ENCODE assay signal across 24 cellular contexts in the genomic region with DNA sequence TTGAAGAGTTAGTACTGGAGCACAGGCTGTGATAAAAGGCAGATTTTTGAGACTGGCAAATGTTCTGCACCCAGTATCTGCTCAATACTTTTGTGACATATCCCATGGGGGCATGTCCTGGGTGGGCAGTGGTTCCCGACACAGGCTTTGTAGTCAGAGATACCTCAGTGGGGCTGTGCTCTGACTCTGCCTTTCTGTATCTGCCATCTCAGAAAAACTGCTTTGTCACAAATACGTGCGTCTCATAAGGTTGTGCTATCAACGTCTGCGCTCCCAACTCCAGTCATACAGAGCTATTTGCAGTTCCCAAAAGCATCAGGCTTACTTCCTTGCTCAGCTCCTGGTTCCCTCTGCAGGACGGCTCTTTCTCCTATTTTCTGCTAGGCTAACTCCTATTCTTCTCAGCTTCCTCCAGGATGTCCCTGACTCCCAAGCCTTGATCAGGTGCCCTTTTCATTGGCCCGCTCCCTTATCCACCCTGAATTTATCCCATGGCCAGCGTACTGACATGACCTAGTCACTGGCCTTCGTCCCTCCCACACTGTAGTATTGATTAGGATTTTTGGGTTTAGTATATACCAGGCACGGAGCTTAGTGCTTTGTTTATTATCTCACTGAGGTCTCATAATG.
"Had no signal": no experiment of that assay in that cellular context is flagged by ENCODE, and none has a peak within 500 bp of the region (broad histone marks: within the 10 kb centered on the region; RNA-seq: fewer than 3 reads in every experiment).

No MANE protein-coding gene starts in this region.

- DNase-seq: activated CD4-positive, alpha-beta memory T cell treated with anti-CD3 and anti-CD28 coated beads, Interleukin-2, amount 10 ng/mL, durations not matched to agents 7 days and 5 days; activated CD4-positive, alpha-beta T cell treated with anti-CD3 and anti-CD28 coated beads for 36 hours; activated CD4-positive, alpha-beta T cell treated with anti-CD3 and anti-CD28 coated beads, Interleukin-2, amount 50 U/mL, for 1 hour; activated gamma-delta T cell; activated naive CD4-positive, alpha-beta T cell treated with anti-CD3 and anti-CD28 coated beads for 36 hours; activated T-cell treated with anti-CD3 and anti-CD28 coated beads for 4 hours; activated T-cell treated with anti-CD3 and anti-CD28 coated beads, Interleukin-2, amount 50 U/mL, for 48 hours; caudate nucleus; Karpas-422; MM.1S; NCI-H1105 treated with DMSO at 0.1 percent for 48 hours; NCI-H146; NCI-H187 treated with DMSO at 0.1 percent for 48 hours; NCI-H2081 treated with DMSO at 0.1 percent for 48 hours; NCI-H446; NCI-H524; PC-3; SIG-M5; T-helper 17 cell; T-helper 9 cell had no signal

- ATAC-seq: activated CD4-positive, alpha-beta T cell treated with anti-CD3 and anti-CD28 coated beads for 36 hours; activated T-helper 17 cell treated with anti-CD3 and anti-CD28 coated beads, Interleukin-2, amount 50 U/mL, for 72 hours; PC-3; T-helper 17 cell had no signal

- H3K27ac ChIP-seq: VCaP had no signal

- FAIRE-seq: RCC 7860, TTC549 had no signal
